Comparison of ENCODE assay signal across 16 cellular contexts in genomic region chr22:46673205-46673604, GRCh38. TPM values are rescaled to one million over a fixed set of nuclear protein-coding genes. Genes with fewer than 3 reads are reported as not detected.
DNase-seq lines count a peak whose midpoint lies in the region; ATAC-seq lines count a peak whose summit lies in the region.
"Had no signal": no experiment of that assay in that cellular context is flagged by ENCODE, and none has a peak within 500 bp of the region (broad histone marks: within the 10 kb centered on the region; RNA-seq: fewer than 3 reads in every experiment).

No MANE protein-coding gene starts in this region.

- no peak for ATAC-seq in CD4-positive, CD25-positive, alpha-beta regulatory T cell (ENCODE audit: low read depth in 2 of 2)
- ATAC-seq in naive thymus-derived CD4-positive, alpha-beta T cell, result no peak
- no peak for ATAC-seq in GM21576 (IDR thresholded peaks at IDR 0.05; ENCODE audit: unreplicated experiment)
- ATAC-seq: body of pancreas had no signal

- peaks cover 36% of the 10 kb centered on the region for H3K4me1 ChIP-seq in CD4-positive, CD25-positive, alpha-beta regulatory T cell (ENCODE audit: control insufficient read depth, insufficient read depth, low read length, poor library complexity, severe bottlenecking)
- H3K4me1 ChIP-seq in naive thymus-derived CD4-positive, alpha-beta T cell (ENCODE audit: control insufficient read depth in 2 of 2, insufficient read depth in 2 of 2, low read length in 2 of 2), result peaks cover 12 to 32% of the 10 kb centered on the region in 2 donors
- H3K4me1 ChIP-seq: body of pancreas had no signal

- H3K9me3 Mint-ChIP-seq in T-helper 1 cell treated with Interleukin-12 subunit alpha and Interleukin-12 subunit beta and Interleukin-4 antibody, amounts not matched to agents 30 μg/mL and 1 μg/mL, for 36 hours, result no peaks in the 10 kb centered on the region
- H3K9me3 Mint-ChIP-seq in CD4-positive, CD25-positive, alpha-beta regulatory T cell, result no peaks in the 10 kb centered on the region
- no peaks in the 10 kb centered on the region for H3K9me3 Mint-ChIP-seq in activated CD4-positive, alpha-beta memory T cell treated with anti-CD3 and anti-CD28 coated beads for 36 hours
- no peaks in the 10 kb centered on the region for H3K9me3 Mint-ChIP-seq in naive thymus-derived CD4-positive, alpha-beta T cell

- H3K4me3 Mint-ChIP-seq in T-helper 1 cell treated with Interleukin-12 subunit alpha and Interleukin-12 subunit beta and Interleukin-4 antibody, amounts not matched to agents 30 μg/mL and 1 μg/mL, for 36 hours, result peak overlapping the region; percentile 83
- peak overlapping the region; percentile 50 to 99 (median 98) for H3K4me3 Mint-ChIP-seq in CD4-positive, CD25-positive, alpha-beta regulatory T cell
- H3K4me3 Mint-ChIP-seq in activated CD4-positive, alpha-beta memory T cell treated with anti-CD3 and anti-CD28 coated beads for 36 hours, result peak overlapping the region; percentile 87
- H3K4me3 Mint-ChIP-seq in naive thymus-derived CD4-positive, alpha-beta T cell, result peak overlapping the region in 9 of 10 donors; percentile 53 to 98 (median 91)

- no peaks in the 10 kb centered on the region for H3K27me3 ChIP-seq in CD4-positive, CD25-positive, alpha-beta regulatory T cell (ENCODE audit: control insufficient read depth, insufficient read depth, low read length)
- H3K27me3 ChIP-seq in naive thymus-derived CD4-positive, alpha-beta T cell (ENCODE audit: control insufficient read depth in 2 of 2, insufficient read depth in 2 of 2, low read length in 2 of 2), result no peaks in the 10 kb centered on the region
- H3K27me3 ChIP-seq: body of pancreas, dorsolateral prefrontal cortex, esophagus muscularis mucosa, hepatocyte had no signal

- CTCF ChIA-PET in activated CD4-positive, alpha-beta memory T cell treated with anti-CD3 and anti-CD28 coated beads for 36 hours (lab: Charles Lee), result interaction anchor here (2.5 kb wide), 1 partner anchor 110 kb away, joined by 10 read pairs; no protein-coding TSS in a partner anchor
- CTCF ChIA-PET in naive thymus-derived CD4-positive, alpha-beta T cell (lab: Charles Lee), result no interaction called here

- peaks cover 7% of the 10 kb centered on the region for H3K36me3 Mint-ChIP-seq in T-helper 1 cell treated with Interleukin-12 subunit alpha and Interleukin-12 subunit beta and Interleukin-4 antibody, amounts not matched to agents 30 μg/mL and 1 μg/mL, for 36 hours (ENCODE audit: low read depth)
- H3K36me3 Mint-ChIP-seq in CD4-positive, CD25-positive, alpha-beta regulatory T cell, result peaks cover 5% of the 10 kb centered on the region
- peaks cover 18% of the 10 kb centered on the region for H3K36me3 Mint-ChIP-seq in activated CD4-positive, alpha-beta memory T cell treated with anti-CD3 and anti-CD28 coated beads for 36 hours
- H3K36me3 Mint-ChIP-seq in naive thymus-derived CD4-positive, alpha-beta T cell, result peaks cover 0 to 8% (median 3%) of the 10 kb centered on the region in 5 donors

- H3K36me3 ChIP-seq in CD4-positive, CD25-positive, alpha-beta regulatory T cell (ENCODE audit: control insufficient read depth, insufficient read depth, low read length), result peaks cover 3% of the 10 kb centered on the region
- H3K36me3 ChIP-seq in naive thymus-derived CD4-positive, alpha-beta T cell (ENCODE audit: control insufficient read depth in 2 of 3, insufficient read depth in 3 of 3, low read length in 3 of 3), result peaks cover 0 to 15% (median 0%) of the 10 kb centered on the region in 3 experiments

- no peaks in the 10 kb centered on the region for H3K27me3 Mint-ChIP-seq in T-helper 1 cell treated with Interleukin-12 subunit alpha and Interleukin-12 subunit beta and Interleukin-4 antibody, amounts not matched to agents 30 μg/mL and 1 μg/mL, for 36 hours (ENCODE audit: low read depth)
- peaks cover 4% of the 10 kb centered on the region for H3K27me3 Mint-ChIP-seq in CD4-positive, CD25-positive, alpha-beta regulatory T cell
- no peaks in the 10 kb centered on the region for H3K27me3 Mint-ChIP-seq in activated CD4-positive, alpha-beta memory T cell treated with anti-CD3 and anti-CD28 coated beads for 36 hours
- H3K27me3 Mint-ChIP-seq in naive thymus-derived CD4-positive, alpha-beta T cell, result no peaks in the 10 kb centered on the region

- peaks cover 18% of the 10 kb centered on the region for H3K4me1 Mint-ChIP-seq in T-helper 1 cell treated with Interleukin-12 subunit alpha and Interleukin-12 subunit beta and Interleukin-4 antibody, amounts not matched to agents 30 μg/mL and 1 μg/mL, for 36 hours (ENCODE audit: low read depth)
- peaks cover 2 to 39% (median 11%) of the 10 kb centered on the region in 4 donors for H3K4me1 Mint-ChIP-seq in CD4-positive, CD25-positive, alpha-beta regulatory T cell
- H3K4me1 Mint-ChIP-seq in activated CD4-positive, alpha-beta memory T cell treated with anti-CD3 and anti-CD28 coated beads for 36 hours (ENCODE audit: low read depth), result peaks cover 43% of the 10 kb centered on the region
- H3K4me1 Mint-ChIP-seq in naive thymus-derived CD4-positive, alpha-beta T cell, result peaks cover 24 to 36% (median 32%) of the 10 kb centered on the region in 7 donors

- H3K27ac ChIP-seq in CD4-positive, CD25-positive, alpha-beta regulatory T cell (ENCODE audit: insufficient read depth, low read length, poor library complexity, severe bottlenecking), result peak overlapping the region; percentile 80
- H3K27ac ChIP-seq in naive thymus-derived CD4-positive, alpha-beta T cell (ENCODE audit: low read depth, low read length), result peak overlapping the region; percentile 71
- H3K27ac ChIP-seq: body of pancreas, hepatocyte had no signal

- H3K27ac Mint-ChIP-seq in T-helper 1 cell treated with Interleukin-12 subunit alpha and Interleukin-12 subunit beta and Interleukin-4 antibody, amounts not matched to agents 30 μg/mL and 1 μg/mL, for 36 hours, result peak overlapping the region; percentile 93
- H3K27ac Mint-ChIP-seq in CD4-positive, CD25-positive, alpha-beta regulatory T cell, result peak overlapping the region in 2 of 3 donors; percentile 95 to 98
- peak overlapping the region; percentile 98 for H3K27ac Mint-ChIP-seq in activated CD4-positive, alpha-beta memory T cell treated with anti-CD3 and anti-CD28 coated beads for 36 hours
- H3K27ac Mint-ChIP-seq in naive thymus-derived CD4-positive, alpha-beta T cell, result peak overlapping the region; percentile 40 to 97 (median 94)

- DNase-seq in T-helper 1 cell, result no peak
- DNase-seq in CD4-positive, CD25-positive, alpha-beta regulatory T cell, result no peak
- DNase-seq in activated CD4-positive, alpha-beta memory T cell treated with anti-CD3 and anti-CD28 coated beads for 36 hours, result peak; percentile 34
- DNase-seq in naive thymus-derived CD4-positive, alpha-beta T cell, result no peak
- no peak for DNase-seq in midbrain (lab: John Stamatoyannopoulos, UW)
- no peak for DNase-seq in iPS-NIHi11 (ENCODE audit: low spot score)
- DNase-seq: activated CD4-positive, CD25-positive, alpha-beta regulatory T cell; body of pancreas; Calu3; dorsolateral prefrontal cortex; NCI-H1417 treated with DMSO at 0.1 percent for 48 hours; NCI-H446 had no signal

- intact Hi-C loops in activated CD4-positive, alpha-beta memory T cell treated with anti-CD3 and anti-CD28 coated beads for 36 hours (cut with micrococcal nuclease), result loop anchor here (5.0 kb wide), 1 partner anchor 111 kb away; no protein-coding TSS in a partner anchor
- intact Hi-C loops in naive thymus-derived CD4-positive, alpha-beta T cell (cut with micrococcal nuclease), result no loop called here

- H3K4me3 ChIP-seq in CD4-positive, CD25-positive, alpha-beta regulatory T cell (ENCODE audit: low read depth, low read length), result no peak overlapping the region
- H3K4me3 ChIP-seq in naive thymus-derived CD4-positive, alpha-beta T cell (ENCODE audit: low read length), result no peak overlapping the region
- H3K4me3 ChIP-seq: body of pancreas, dorsolateral prefrontal cortex, esophagus muscularis mucosa, hepatocyte had no signal

- POLR2A ChIA-PET in activated CD4-positive, alpha-beta memory T cell treated with anti-CD3 and anti-CD28 coated beads for 36 hours (lab: Charles Lee), result no interaction called here
- POLR2A ChIA-PET in naive thymus-derived CD4-positive, alpha-beta T cell (lab: Charles Lee), result no interaction called here

- H3K9me3 ChIP-seq in CD4-positive, CD25-positive, alpha-beta regulatory T cell (ENCODE audit: control insufficient read depth in 2 of 2, low read length in 2 of 2), result no peaks in the 10 kb centered on the region
- H3K9me3 ChIP-seq in naive thymus-derived CD4-positive, alpha-beta T cell (ENCODE audit: control insufficient read depth in 2 of 3, low read length in 3 of 3), result no peaks in the 10 kb centered on the region
- H3K9me3 ChIP-seq: body of pancreas, esophagus muscularis mucosa had no signal

RNA-seq across cellular contexts. Expression of gene GRAMD4, which starts 53.0 kb away (rescaled TPM):
- 43.6 TPM for total RNA-seq in CD4-positive, CD25-positive, alpha-beta regulatory T cell
- 1 to 10 TPM; 7.0 to 9.8 (median 7.3) TPM for polyA plus RNA-seq in CD4-positive, CD25-positive, alpha-beta regulatory T cell
- total RNA-seq in activated CD4-positive, alpha-beta memory T cell treated with anti-CD3 and anti-CD28 coated beads for 36 hours, result 10 to 100 TPM; 50.4 to 52.0 TPM
- 10 to 100 TPM; 13.9 to 48.5 (median 15.6) TPM for total RNA-seq in naive thymus-derived CD4-positive, alpha-beta T cell
- 1 to 10 TPM; 2.1 to 2.8 TPM for polyA plus RNA-seq in naive thymus-derived CD4-positive, alpha-beta T cell
